In the genomic region with DNA sequence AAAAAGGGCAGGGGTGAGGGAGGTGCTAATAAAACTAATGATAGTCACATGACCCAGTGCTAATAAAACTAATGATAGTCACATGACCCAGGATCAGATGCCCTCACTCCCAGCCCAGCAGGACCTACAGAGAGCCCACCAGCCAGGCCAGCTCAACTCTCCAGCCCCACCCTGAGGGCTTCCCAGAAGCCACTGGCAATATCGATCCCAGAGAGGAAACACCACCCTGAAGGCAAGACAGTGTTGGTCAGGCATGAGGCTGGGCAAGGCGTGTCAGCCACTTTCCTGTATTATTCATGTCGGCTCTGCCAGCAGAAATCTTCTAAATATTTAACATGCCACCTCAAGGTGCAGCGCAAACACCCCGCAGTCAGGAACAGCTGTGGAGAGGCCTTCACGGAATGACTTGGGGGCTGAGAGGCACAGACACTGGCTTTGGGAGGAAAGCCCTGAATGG, we compare ENCODE assay signal across 12 cellular contexts. TPM values are rescaled to one million over a fixed set of nuclear protein-coding genes. Genes with fewer than 3 reads are reported as not detected.
DNase-seq lines count a peak whose midpoint lies in the region; ATAC-seq and TF ChIP-seq lines count a peak whose summit lies in the region.
"Had no signal": no experiment of that assay in that cellular context is flagged by ENCODE, and none has a peak within 500 bp of the region (broad histone marks: within the 10 kb centered on the region; RNA-seq: fewer than 3 reads in every experiment).

No MANE protein-coding gene starts in this region.

- peak overlapping the region; percentile 25 for H3K4me3 Mint-ChIP-seq in natural killer cell treated with Interleukin-12 subunit alpha and Interleukin-12 subunit beta and Interleukin-15 and Interleukin-18, amount 100 ng/mL, for 72 hours
- H3K4me3 Mint-ChIP-seq in natural killer cell, result no peak overlapping the region
- H3K4me3 Mint-ChIP-seq in activated naive CD8-positive, alpha-beta T cell, result peak overlapping the region; percentile 83

- peaks cover 31% of the 10 kb centered on the region for H3K4me1 ChIP-seq in muscle layer of colon (ENCODE audit: insufficient read depth, low read length)

- no peaks in the 10 kb centered on the region for H3K36me3 ChIP-seq in muscle layer of colon (ENCODE audit: insufficient read depth, low read length)
- H3K36me3 ChIP-seq: thyroid gland had no signal

- peak overlapping the region; percentile 16 for H3K27ac ChIP-seq in muscle layer of colon (ENCODE audit: low read depth, low read length)
- H3K27ac ChIP-seq: thyroid gland had no signal

- H3K4me3 ChIP-seq in muscle layer of colon (ENCODE audit: low read depth in 1 of 2, low read length in 2 of 2), result peak overlapping the region; percentile 51 to 76
- H3K4me3 ChIP-seq: thyroid gland had no signal

- TF ChIP-seq CTCF in natural killer cell (IDR thresholded peaks at IDR 0.05), result no peak

- intact Hi-C loops in natural killer cell (cut with micrococcal nuclease), result no loop called here

- peaks cover 0 to 10% of the 10 kb centered on the region in 2 donors for H3K27me3 ChIP-seq in muscle layer of colon (ENCODE audit: control insufficient read depth in 1 of 2, insufficient read depth in 2 of 2, low read length in 2 of 2)
- H3K27me3 ChIP-seq: thyroid gland had no signal

- H3K27ac Mint-ChIP-seq in natural killer cell treated with Interleukin-12 subunit alpha and Interleukin-12 subunit beta and Interleukin-15 and Interleukin-18, amount 100 ng/mL, for 72 hours, result no peak overlapping the region
- no peak overlapping the region for H3K27ac Mint-ChIP-seq in natural killer cell
- no peak overlapping the region for H3K27ac Mint-ChIP-seq in activated naive CD8-positive, alpha-beta T cell

- H3K9me3 ChIP-seq in muscle layer of colon (ENCODE audit: low read length), result no peaks in the 10 kb centered on the region
- H3K9me3 ChIP-seq: thyroid gland had no signal

- H3K4me1 Mint-ChIP-seq in natural killer cell treated with Interleukin-12 subunit alpha and Interleukin-12 subunit beta and Interleukin-15 and Interleukin-18, amount 100 ng/mL, for 72 hours (ENCODE audit: low read depth in 2 of 2), result peaks cover 0 to 6% of the 10 kb centered on the region in 2 donors
- peaks cover 0 to 9% of the 10 kb centered on the region in 2 donors for H3K4me1 Mint-ChIP-seq in natural killer cell
- H3K4me1 Mint-ChIP-seq in activated naive CD8-positive, alpha-beta T cell (ENCODE audit: low read depth), result peaks cover 13% of the 10 kb centered on the region

- no peak for DNase-seq in natural killer cell treated with Interleukin-12 subunit alpha and Interleukin-12 subunit beta and Interleukin-15 and Interleukin-18, amount 100 ng/mL, for 72 hours (ENCODE audit: low spot score)
- DNase-seq in natural killer cell (no peak), KG1 (lab: John Stamatoyannopoulos, UW) (no peak), NAMALWA (ENCODE audit: low spot score) (no peak)
- DNase-seq in activated CD8-positive, alpha-beta memory T cell treated with anti-CD3 and anti-CD28 coated beads, Interleukin-2, amount 50 U/mL, for 48 hours, result no peak
- DNase-seq: activated effector memory CD4-positive, alpha-beta T cell treated with Interleukin-2 at 50 U/mL for 16 hours; MV-4-11; T-helper 9 cell; thyroid gland had no signal

- H3K27me3 Mint-ChIP-seq in natural killer cell treated with Interleukin-12 subunit alpha and Interleukin-12 subunit beta and Interleukin-15 and Interleukin-18, amount 100 ng/mL, for 72 hours, result peaks cover 47 to 66% of the 10 kb centered on the region in 2 donors
- H3K27me3 Mint-ChIP-seq in natural killer cell (ENCODE audit: low read depth in 2 of 2), result peaks cover 47 to 69% of the 10 kb centered on the region in 2 donors
- H3K27me3 Mint-ChIP-seq in activated naive CD8-positive, alpha-beta T cell, result peaks cover 25% of the 10 kb centered on the region

- H3K36me3 Mint-ChIP-seq in natural killer cell treated with Interleukin-12 subunit alpha and Interleukin-12 subunit beta and Interleukin-15 and Interleukin-18, amount 100 ng/mL, for 72 hours, result peaks cover 2% of the 10 kb centered on the region
- H3K36me3 Mint-ChIP-seq in natural killer cell, result peaks cover 3% of the 10 kb centered on the region
- peaks cover 3% of the 10 kb centered on the region for H3K36me3 Mint-ChIP-seq in activated naive CD8-positive, alpha-beta T cell

- peaks cover 2% of the 10 kb centered on the region for H3K9me3 Mint-ChIP-seq in natural killer cell treated with Interleukin-12 subunit alpha and Interleukin-12 subunit beta and Interleukin-15 and Interleukin-18, amount 100 ng/mL, for 72 hours
- H3K9me3 Mint-ChIP-seq in natural killer cell, result peaks cover 0 to 2% of the 10 kb centered on the region in 2 donors
- H3K9me3 Mint-ChIP-seq in activated naive CD8-positive, alpha-beta T cell (ENCODE audit: low read depth), result peaks cover 2% of the 10 kb centered on the region

- ATAC-seq in natural killer cell treated with Interleukin-12 subunit alpha and Interleukin-12 subunit beta and Interleukin-15 and Interleukin-18, amount 100 ng/mL, for 72 hours, result no peak
- ATAC-seq in natural killer cell (no peak), GM21381 (IDR thresholded peaks at IDR 0.05; ENCODE audit: unreplicated experiment) (no peak)

- H3K9ac ChIP-seq in muscle layer of colon (ENCODE audit: low read length), result no peak overlapping the region

RNA-seq across cellular contexts. Expression of gene REEP1, which starts 1.5 kb away (rescaled TPM):
- total RNA-seq in natural killer cell treated with Interleukin-12 subunit alpha and Interleukin-12 subunit beta and Interleukin-15 and Interleukin-18, amount 100 ng/mL, for 72 hours, result not detected
- total RNA-seq in natural killer cell, result under 1 TPM in 1 of 3 donors, not detected in 2; 0.10 TPM
